Comparison of ENCODE assay signal across 13 cellular contexts in genomic region chr2:82735336-82735735, GRCh38.
A peak's percentile ranks its signal among the peaks of the same experiment; 100 is the strongest.
DNase-seq lines count a peak whose midpoint lies in the region; ATAC-seq and TF ChIP-seq lines count a peak whose summit lies in the region.
"Had no signal": no experiment of that assay in that cellular context is flagged by ENCODE, and none has a peak within 500 bp of the region (broad histone marks: within the 10 kb centered on the region; RNA-seq: fewer than 3 reads in every experiment).

No MANE protein-coding gene starts in this region.

- no peak overlapping the region for H3K4me3 Mint-ChIP-seq in glutamatergic neuron (ENCODE audit: unreplicated experiment)
- H3K4me3 Mint-ChIP-seq in stimulated activated effector memory CD8-positive, alpha-beta T cell treated with anti-CD3 and anti-CD28 coated beads, Interleukin-12 subunit alpha, Interleukin-12 subunit beta, amount 100 ng/mL, for 72 hours = no peak overlapping the region
- H3K4me3 Mint-ChIP-seq: CD4-positive, CD25-positive, alpha-beta regulatory T cell had no signal

- intact Hi-C loops in cardiac septum (cut with DNase I) (no loop called here), left cardiac atrium (cut with DNase I) (no loop called here)

- H3K27me3 Mint-ChIP-seq in glutamatergic neuron (ENCODE audit: unreplicated experiment) = peaks cover 4% of the 10 kb centered on the region
- H3K27me3 Mint-ChIP-seq: CD4-positive, CD25-positive, alpha-beta regulatory T cell had no signal

- ATAC-seq in left cardiac atrium (no peak), GM21717 (IDR thresholded peaks at IDR 0.05; ENCODE audit: unreplicated experiment) (no peak), GM18505 (IDR thresholded peaks at IDR 0.05; ENCODE audit: unreplicated experiment) (no peak)
- peak; percentile 40 for ATAC-seq in stimulated activated effector memory CD8-positive, alpha-beta T cell treated with anti-CD3 and anti-CD28 coated beads, Interleukin-12 subunit alpha, Interleukin-12 subunit beta, amount 100 ng/mL, for 72 hours

- H3K4me1 Mint-ChIP-seq in glutamatergic neuron (ENCODE audit: low read depth, unreplicated experiment) = peaks cover 28% of the 10 kb centered on the region
- H3K4me1 Mint-ChIP-seq in stimulated activated effector memory CD8-positive, alpha-beta T cell treated with anti-CD3 and anti-CD28 coated beads, Interleukin-12 subunit alpha, Interleukin-12 subunit beta, amount 100 ng/mL, for 72 hours = no peaks in the 10 kb centered on the region
- H3K4me1 Mint-ChIP-seq: CD4-positive, CD25-positive, alpha-beta regulatory T cell had no signal

- DNase-seq in cardiac septum (ENCODE audit: low spot score) (peak; percentile 72), left cardiac atrium (no peak), glutamatergic neuron (peak; percentile 44), HUDEP-2 (lab: John Stamatoyannopoulos, UW; ENCODE audit: unreplicated experiment in 76 of 76) (no peak)
- DNase-seq in stimulated activated effector memory CD8-positive, alpha-beta T cell treated with anti-CD3 and anti-CD28 coated beads, Interleukin-12 subunit alpha, Interleukin-12 subunit beta, amount 100 ng/mL, for 72 hours (ENCODE audit: low spot score in 2 of 2) = no peak
- DNase-seq: ACHN; CD4-positive, CD25-positive, alpha-beta regulatory T cell; DMS53; GF-D8; GM23248; H7 had no signal

- H3K36me3 Mint-ChIP-seq in glutamatergic neuron (ENCODE audit: unreplicated experiment) = no peaks in the 10 kb centered on the region
- no peaks in the 10 kb centered on the region for H3K36me3 Mint-ChIP-seq in stimulated activated effector memory CD8-positive, alpha-beta T cell treated with anti-CD3 and anti-CD28 coated beads, Interleukin-12 subunit alpha, Interleukin-12 subunit beta, amount 100 ng/mL, for 72 hours
- H3K36me3 Mint-ChIP-seq: CD4-positive, CD25-positive, alpha-beta regulatory T cell had no signal

- no peak for TF ChIP-seq POLR2A in GM18505 (IDR thresholded peaks at IDR 0.05; ENCODE audit: borderline replicate concordance, extremely low read depth, insufficient read depth, insufficient read length)

- H3K9me3 Mint-ChIP-seq in glutamatergic neuron (ENCODE audit: unreplicated experiment) = peaks cover 4% of the 10 kb centered on the region
- H3K9me3 Mint-ChIP-seq in stimulated activated effector memory CD8-positive, alpha-beta T cell treated with anti-CD3 and anti-CD28 coated beads, Interleukin-12 subunit alpha, Interleukin-12 subunit beta, amount 100 ng/mL, for 72 hours = peaks cover 3% of the 10 kb centered on the region

- peak overlapping the region; percentile 68 for H3K27ac Mint-ChIP-seq in glutamatergic neuron (ENCODE audit: unreplicated experiment)
- H3K27ac Mint-ChIP-seq in stimulated activated effector memory CD8-positive, alpha-beta T cell treated with anti-CD3 and anti-CD28 coated beads, Interleukin-12 subunit alpha, Interleukin-12 subunit beta, amount 100 ng/mL, for 72 hours = no peak overlapping the region
- H3K27ac Mint-ChIP-seq: CD4-positive, CD25-positive, alpha-beta regulatory T cell had no signal

- TF ChIP-seq CTCF in glutamatergic neuron (IDR thresholded peaks at IDR 0.05; ENCODE audit: partially characterized antibody, unreplicated experiment) = no peak

Comparison
In these comparisons a context has a peak if more than half of its experiments do, and no peak if none do; other contexts are left out.
1. DNase-seq: peak in cardiac septum (single experiment) and glutamatergic neuron (single experiment); none in left cardiac atrium (single experiment), stimulated activated effector memory CD8-positive, alpha-beta T cell treated with anti-CD3 and anti-CD28 coated beads, Interleukin-12 subunit alpha, Interleukin-12 subunit beta, amount 100 ng/mL, for 72 hours (0 of 2) and HUDEP-2 (0 of 76).